ENCODE assay signal across 1 cellular context in the genomic region with DNA sequence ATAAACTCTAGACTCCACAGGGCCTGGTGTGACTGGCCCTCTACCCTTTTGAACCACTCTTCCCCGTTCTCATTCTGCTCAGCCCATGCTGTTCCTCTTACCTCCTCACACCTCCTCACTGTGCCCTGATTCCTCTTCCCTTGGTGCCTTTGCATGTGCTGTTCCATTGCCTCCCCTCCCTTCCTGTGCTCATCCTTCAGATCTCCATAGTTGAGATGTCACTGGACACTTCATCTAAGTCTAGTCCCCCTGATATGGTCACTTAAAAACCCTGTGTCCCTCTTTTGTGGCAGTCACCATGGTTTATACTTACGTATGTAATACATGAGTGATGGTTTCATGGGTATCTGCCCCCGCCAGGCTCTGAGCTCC.
A peak's percentile ranks its signal among the peaks of the same experiment; 100 is the strongest.
TF ChIP-seq lines count a peak whose summit lies in the region.

No MANE protein-coding gene starts in this region.

TF ChIP-seq in K562, 482 proteins besides CTCF, POLR2A, EP300 and RAD21 (continued from another document):
- TF ChIP-seq ZBTB40 (IDR thresholded peaks at IDR 0.05), result no peak
- TF ChIP-seq ZBTB40 (CRISPR knock-in tag; IDR thresholded peaks at IDR 0.05), result no peak
- TF ChIP-seq, protein P1, sequence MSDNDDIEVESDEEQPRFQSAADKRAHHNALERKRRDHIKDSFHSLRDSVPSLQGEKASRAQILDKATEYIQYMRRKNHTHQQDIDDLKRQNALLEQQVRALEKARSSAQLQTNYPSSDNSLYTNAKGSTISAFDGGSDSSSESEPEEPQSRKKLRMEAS (CRISPR knock-in tag; IDR thresholded peaks at IDR 0.05), result 0 out of 2 replicates have a peak, but pooled peaks have one; percentile 9
- TF ChIP-seq, protein P2, sequence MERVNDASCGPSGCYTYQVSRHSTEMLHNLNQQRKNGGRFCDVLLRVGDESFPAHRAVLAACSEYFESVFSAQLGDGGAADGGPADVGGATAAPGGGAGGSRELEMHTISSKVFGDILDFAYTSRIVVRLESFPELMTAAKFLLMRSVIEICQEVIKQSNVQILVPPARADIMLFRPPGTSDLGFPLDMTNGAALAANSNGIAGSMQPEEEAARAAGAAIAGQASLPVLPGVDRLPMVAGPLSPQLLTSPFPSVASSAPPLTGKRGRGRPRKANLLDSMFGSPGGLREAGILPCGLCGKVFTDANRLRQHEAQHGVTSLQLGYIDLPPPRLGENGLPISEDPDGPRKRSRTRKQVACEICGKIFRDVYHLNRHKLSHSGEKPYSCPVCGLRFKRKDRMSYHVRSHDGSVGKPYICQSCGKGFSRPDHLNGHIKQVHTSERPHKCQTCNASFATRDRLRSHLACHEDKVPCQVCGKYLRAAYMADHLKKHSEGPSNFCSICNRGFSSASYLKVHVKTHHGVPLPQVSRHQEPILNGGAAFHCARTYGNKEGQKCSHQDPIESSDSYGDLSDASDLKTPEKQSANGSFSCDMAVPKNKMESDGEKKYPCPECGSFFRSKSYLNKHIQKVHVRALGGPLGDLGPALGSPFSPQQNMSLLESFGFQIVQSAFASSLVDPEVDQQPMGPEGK (CRISPR knock-in tag; IDR thresholded peaks at IDR 0.05; ENCODE audit: borderline replicate concordance), result no peak
- no peak for TF ChIP-seq BRD4 (IDR thresholded peaks at IDR 0.05)
- TF ChIP-seq XRCC3 (IDR thresholded peaks at IDR 0.05), result no peak
- TF ChIP-seq SMAD3 (CRISPR knock-in tag; conservative IDR thresholded peaks at IDR 0.05), result no peak
- no peak for TF ChIP-seq ZNF224 (CRISPR knock-in tag; IDR thresholded peaks at IDR 0.05)
- no peak for TF ChIP-seq ELF2 (CRISPR knock-in tag; IDR thresholded peaks at IDR 0.05)
- TF ChIP-seq TARDBP (IDR thresholded peaks at IDR 0.05), result no peak
- TF ChIP-seq, protein P3, sequence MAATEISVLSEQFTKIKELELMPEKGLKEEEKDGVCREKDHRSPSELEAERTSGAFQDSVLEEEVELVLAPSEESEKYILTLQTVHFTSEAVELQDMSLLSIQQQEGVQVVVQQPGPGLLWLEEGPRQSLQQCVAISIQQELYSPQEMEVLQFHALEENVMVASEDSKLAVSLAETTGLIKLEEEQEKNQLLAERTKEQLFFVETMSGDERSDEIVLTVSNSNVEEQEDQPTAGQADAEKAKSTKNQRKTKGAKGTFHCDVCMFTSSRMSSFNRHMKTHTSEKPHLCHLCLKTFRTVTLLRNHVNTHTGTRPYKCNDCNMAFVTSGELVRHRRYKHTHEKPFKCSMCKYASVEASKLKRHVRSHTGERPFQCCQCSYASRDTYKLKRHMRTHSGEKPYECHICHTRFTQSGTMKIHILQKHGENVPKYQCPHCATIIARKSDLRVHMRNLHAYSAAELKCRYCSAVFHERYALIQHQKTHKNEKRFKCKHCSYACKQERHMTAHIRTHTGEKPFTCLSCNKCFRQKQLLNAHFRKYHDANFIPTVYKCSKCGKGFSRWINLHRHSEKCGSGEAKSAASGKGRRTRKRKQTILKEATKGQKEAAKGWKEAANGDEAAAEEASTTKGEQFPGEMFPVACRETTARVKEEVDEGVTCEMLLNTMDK (IDR thresholded peaks at IDR 0.05; ENCODE audit: borderline replicate concordance, insufficient read depth, low read depth, low read length, poor library complexity, severe bottlenecking), result no peak
- TF ChIP-seq, protein P4, sequence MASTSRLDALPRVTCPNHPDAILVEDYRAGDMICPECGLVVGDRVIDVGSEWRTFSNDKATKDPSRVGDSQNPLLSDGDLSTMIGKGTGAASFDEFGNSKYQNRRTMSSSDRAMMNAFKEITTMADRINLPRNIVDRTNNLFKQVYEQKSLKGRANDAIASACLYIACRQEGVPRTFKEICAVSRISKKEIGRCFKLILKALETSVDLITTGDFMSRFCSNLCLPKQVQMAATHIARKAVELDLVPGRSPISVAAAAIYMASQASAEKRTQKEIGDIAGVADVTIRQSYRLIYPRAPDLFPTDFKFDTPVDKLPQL (IDR thresholded peaks at IDR 0.05; ENCODE audit: extremely low read depth, insufficient read length), result no peak
- 0 out of 2 replicates have a peak, but pooled peaks have one; percentile 47 for TF ChIP-seq POLR2AphosphoS2 (IDR thresholded peaks at IDR 0.05; ENCODE audit: low read length)
- no peak for TF ChIP-seq MCM2 (IDR thresholded peaks at IDR 0.05; ENCODE audit: low read depth)
- TF ChIP-seq HBP1 (CRISPR knock-in tag; IDR thresholded peaks at IDR 0.05), result 0 out of 2 replicates have a peak, but pooled peaks have one; percentile 46
- TF ChIP-seq NELFE (IDR thresholded peaks at IDR 0.05; ENCODE audit: insufficient read depth, insufficient read length), result no peak
- TF ChIP-seq TOE1 (IDR thresholded peaks at IDR 0.05; ENCODE audit: borderline replicate concordance), result no peak
- TF ChIP-seq TOE1 (CRISPR knock-in tag; IDR thresholded peaks at IDR 0.05; ENCODE audit: borderline replicate concordance, low read depth), result no peak
- no peak for TF ChIP-seq ZBED1 (IDR thresholded peaks at IDR 0.05)
- no peak for TF ChIP-seq ILF3 (IDR thresholded peaks at IDR 0.05; ENCODE audit: borderline replicate concordance)
- TF ChIP-seq CBFA2T2 (conservative IDR thresholded peaks at IDR 0.05), result no peak
- TF ChIP-seq SETDB1 (IDR thresholded peaks at IDR 0.05; ENCODE audit: low read length), result no peak
- no peak for TF ChIP-seq CXXC5 (CRISPR knock-in tag; IDR thresholded peaks at IDR 0.05)
- no peak for TF ChIP-seq ZNF282 (CRISPR knock-in tag; IDR thresholded peaks at IDR 0.05)
- no peak for TF ChIP-seq NCOA1 (IDR thresholded peaks at IDR 0.05; ENCODE audit: low read depth)
- TF ChIP-seq, protein P5, sequence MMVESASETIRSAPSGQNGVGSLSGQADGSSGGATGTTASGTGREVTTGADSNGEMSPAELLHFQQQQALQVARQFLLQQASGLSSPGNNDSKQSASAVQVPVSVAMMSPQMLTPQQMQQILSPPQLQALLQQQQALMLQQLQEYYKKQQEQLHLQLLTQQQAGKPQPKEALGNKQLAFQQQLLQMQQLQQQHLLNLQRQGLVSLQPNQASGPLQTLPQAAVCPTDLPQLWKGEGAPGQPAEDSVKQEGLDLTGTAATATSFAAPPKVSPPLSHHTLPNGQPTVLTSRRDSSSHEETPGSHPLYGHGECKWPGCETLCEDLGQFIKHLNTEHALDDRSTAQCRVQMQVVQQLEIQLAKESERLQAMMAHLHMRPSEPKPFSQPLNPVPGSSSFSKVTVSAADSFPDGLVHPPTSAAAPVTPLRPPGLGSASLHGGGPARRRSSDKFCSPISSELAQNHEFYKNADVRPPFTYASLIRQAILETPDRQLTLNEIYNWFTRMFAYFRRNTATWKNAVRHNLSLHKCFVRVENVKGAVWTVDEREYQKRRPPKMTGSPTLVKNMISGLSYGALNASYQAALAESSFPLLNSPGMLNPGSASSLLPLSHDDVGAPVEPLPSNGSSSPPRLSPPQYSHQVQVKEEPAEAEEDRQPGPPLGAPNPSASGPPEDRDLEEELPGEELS (CRISPR knock-in tag; IDR thresholded peaks at IDR 0.05; ENCODE audit: borderline replicate concordance), result 0 out of 2 replicates have a peak, but pooled peaks have one; percentile 68
